ENCODE assay signal across 19 cellular contexts in the genomic region with DNA sequence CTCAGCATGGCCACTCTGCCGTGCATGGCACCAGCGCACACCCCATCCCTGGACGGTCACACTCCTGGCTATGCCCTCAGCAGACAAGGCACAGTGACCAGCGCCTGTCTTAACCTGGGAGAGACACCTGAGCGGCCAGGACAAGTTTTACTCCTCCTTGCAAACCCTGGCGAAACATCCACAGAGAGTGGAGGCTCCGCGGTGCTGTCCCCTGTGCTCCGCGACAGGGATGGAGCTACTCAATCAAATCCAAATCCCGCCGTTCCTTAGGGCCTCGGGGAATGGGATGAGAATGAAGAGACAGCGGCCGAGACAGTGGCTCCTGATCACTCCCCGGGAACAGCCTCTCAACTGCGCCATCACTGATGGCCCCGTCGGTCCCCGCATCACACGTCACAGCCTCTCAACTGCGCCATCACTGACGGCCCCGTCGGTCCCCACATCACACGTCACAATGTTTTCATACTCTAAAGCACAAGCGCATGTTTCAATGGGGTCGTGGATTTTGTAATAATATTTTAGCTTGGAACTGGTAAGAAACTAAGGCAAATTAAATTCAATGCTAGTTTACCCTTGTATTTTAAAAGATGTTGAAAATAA. TPM values are rescaled to one million over a fixed set of nuclear protein-coding genes. Genes with fewer than 3 reads are reported as not detected.
A peak's percentile ranks its signal among the peaks of the same experiment; 100 is the strongest.
DNase-seq lines count a peak whose midpoint lies in the region; ATAC-seq and TF ChIP-seq lines count a peak whose summit lies in the region.
"Had no signal": no experiment of that assay in that cellular context is flagged by ENCODE, and none has a peak within 500 bp of the region (broad histone marks: within the 10 kb centered on the region; RNA-seq: fewer than 3 reads in every experiment).

No MANE protein-coding gene starts in this region.

- no peak overlapping the region for H3K4me3 Mint-ChIP-seq in activated CD4-positive, alpha-beta memory T cell treated with anti-CD3 and anti-CD28 coated beads, Interleukin-2, amount 10 ng/mL, durations not matched to agents 7 days and 5 days
- no peak overlapping the region for H3K4me3 Mint-ChIP-seq in mesothelial cell of epicardium

- 90 to 93% methylated on average over 28 of the region's 28 CpGs for WGBS in lung, 2 donors

- H3K4me1 Mint-ChIP-seq in activated CD4-positive, alpha-beta memory T cell treated with anti-CD3 and anti-CD28 coated beads, Interleukin-2, amount 10 ng/mL, durations not matched to agents 7 days and 5 days = no peaks in the 10 kb centered on the region
- no peaks in the 10 kb centered on the region for H3K4me1 Mint-ChIP-seq in mesothelial cell of epicardium

- DNase-seq in NCI-H1930 (lab: John Stamatoyannopoulos, UW) = peak; percentile 59 to 72
- peak; percentile 10 for DNase-seq in activated CD4-positive, alpha-beta memory T cell treated with anti-CD3 and anti-CD28 coated beads, Interleukin-2, amount 10 ng/mL, durations not matched to agents 7 days and 5 days
- peak; percentile 22 for DNase-seq in lung (ENCODE audit: low spot score)
- DNase-seq in stimulated activated CD8-positive, alpha-beta memory T cell treated with anti-CD3 and anti-CD28 coated beads, Interleukin-4, amount 100 ng/mL, for 48 hours = peak; percentile 10
- no peak for DNase-seq in hepatic stellate cell (ENCODE audit: low spot score)
- DNase-seq in DMS 273 treated with DMSO at 0.1 percent for 48 hours (lab: John Stamatoyannopoulos, UW) = no peak
- no peak for DNase-seq in mesothelial cell of epicardium (ENCODE audit: low spot score in 2 of 2, unreplicated experiment in 2 of 2)
- DNase-seq: ACHN, DMS79, HCEC 1CT, NCI-H1048, NCI-H1436, NCI-H2029 treated with DMSO at 0.1 percent for 48 hours, NCI-H2171, NCI-H446, NCI-H69, Peyer's patch had no signal

- peaks cover 10% of the 10 kb centered on the region for H3K9me3 Mint-ChIP-seq in activated CD4-positive, alpha-beta memory T cell treated with anti-CD3 and anti-CD28 coated beads, Interleukin-2, amount 10 ng/mL, durations not matched to agents 7 days and 5 days
- H3K9me3 Mint-ChIP-seq in mesothelial cell of epicardium = peaks cover 7% of the 10 kb centered on the region

- TF ChIP-seq CTCF in lung (IDR thresholded peaks at IDR 0.05; ENCODE audit: control extremely low read depth, extremely low read depth) (no peak), mesothelial cell of epicardium (IDR thresholded peaks at IDR 0.05; ENCODE audit: unreplicated experiment) (no peak)

- no peak for ATAC-seq in lung (ENCODE audit: insufficient read depth, low FRiP score)

- CTCF ChIA-PET in activated CD4-positive, alpha-beta memory T cell treated with anti-CD3 and anti-CD28 coated beads, Interleukin-2, amount 10 ng/mL, durations not matched to agents 7 days and 5 days (lab: Charles Lee) = no interaction called here

- H3K27ac Mint-ChIP-seq in activated CD4-positive, alpha-beta memory T cell treated with anti-CD3 and anti-CD28 coated beads, Interleukin-2, amount 10 ng/mL, durations not matched to agents 7 days and 5 days = no peak overlapping the region
- H3K27ac Mint-ChIP-seq in mesothelial cell of epicardium = no peak overlapping the region

- H3K4me1 ChIP-seq in lung (ENCODE audit: control insufficient read depth in 2 of 2, insufficient read depth in 2 of 2, low read length in 2 of 2) = no peaks in the 10 kb centered on the region
- H3K4me1 ChIP-seq: Peyer's patch had no signal

- H3K27ac ChIP-seq in lung (ENCODE audit: low read depth in 1 of 2, low read length in 1 of 2) = no peak overlapping the region
- H3K27ac ChIP-seq: C4-2B, HL-60, Peyer's patch had no signal

- peaks cover 0 to 4% of the 10 kb centered on the region in 2 donors for H3K9me3 ChIP-seq in lung (ENCODE audit: control insufficient read depth in 2 of 2, insufficient read depth in 1 of 2, low read length in 1 of 2)
- H3K9me3 ChIP-seq: Peyer's patch had no signal

- H3K27me3 ChIP-seq in lung (ENCODE audit: control insufficient read depth, insufficient read depth) = peaks cover 16% of the 10 kb centered on the region

- no peak overlapping the region for H3K4me3 ChIP-seq in lung
- H3K4me3 ChIP-seq: Peyer's patch had no signal

- H3K36me3 Mint-ChIP-seq in activated CD4-positive, alpha-beta memory T cell treated with anti-CD3 and anti-CD28 coated beads, Interleukin-2, amount 10 ng/mL, durations not matched to agents 7 days and 5 days (ENCODE audit: low read depth) = no peaks in the 10 kb centered on the region
- H3K36me3 Mint-ChIP-seq in mesothelial cell of epicardium = no peaks in the 10 kb centered on the region

- peaks cover 9% of the 10 kb centered on the region for H3K27me3 Mint-ChIP-seq in activated CD4-positive, alpha-beta memory T cell treated with anti-CD3 and anti-CD28 coated beads, Interleukin-2, amount 10 ng/mL, durations not matched to agents 7 days and 5 days
- peaks cover 6% of the 10 kb centered on the region for H3K27me3 Mint-ChIP-seq in mesothelial cell of epicardium (ENCODE audit: low read depth)

- H3K36me3 ChIP-seq in lung (ENCODE audit: control insufficient read depth in 2 of 2, insufficient read depth in 2 of 2, low read length in 2 of 2) = no peaks in the 10 kb centered on the region
- H3K36me3 ChIP-seq: Peyer's patch had no signal

- POLR2A ChIA-PET in activated CD4-positive, alpha-beta memory T cell treated with anti-CD3 and anti-CD28 coated beads, Interleukin-2, amount 10 ng/mL, durations not matched to agents 7 days and 5 days (lab: Charles Lee) = no interaction called here

RNA-seq across cellular contexts. Expression of gene CTDP1, which starts 44.4 kb away (rescaled TPM):
- 10 to 100 TPM; 34.8 to 38.0 TPM for total RNA-seq in activated CD4-positive, alpha-beta memory T cell treated with anti-CD3 and anti-CD28 coated beads, Interleukin-2, amount 10 ng/mL, durations not matched to agents 7 days and 5 days
- 10 to 100 TPM; 21.4 to 30.5 TPM for total RNA-seq in lung
- polyA plus RNA-seq in lung = 10 to 100 TPM; 18.8 to 22.0 TPM
- 22.3 to 24.2 TPM (median 24.1 TPM) in 3 replicates for total RNA-seq in mesothelial cell of epicardium

Comparison
In these comparisons a context has a peak if more than half of its experiments do, and no peak if none do; other contexts are left out.
1. DNase-seq: peak in NCI-H1930 (2 of 2), activated CD4-positive, alpha-beta memory T cell treated with anti-CD3 and anti-CD28 coated beads, Interleukin-2, amount 10 ng/mL, durations not matched to agents 7 days and 5 days (single experiment), lung (single experiment) and stimulated activated CD8-positive, alpha-beta memory T cell treated with anti-CD3 and anti-CD28 coated beads, Interleukin-4, amount 100 ng/mL, for 48 hours (single experiment); none in hepatic stellate cell (single experiment), DMS 273 treated with DMSO at 0.1 percent for 48 hours (single experiment) and mesothelial cell of epicardium (0 of 2).